ENCODE assay signal across 17 cellular contexts in genomic region chr20:54351371-54352136, GRCh38.
DNase-seq lines count a peak whose midpoint lies in the region; ATAC-seq and TF ChIP-seq lines count a peak whose summit lies in the region.
"Had no signal": no experiment of that assay in that cellular context is flagged by ENCODE, and none has a peak within 500 bp of the region (broad histone marks: within the 10 kb centered on the region; RNA-seq: fewer than 3 reads in every experiment).

No MANE protein-coding gene starts in this region.

- H3K36me3 ChIP-seq in DND-41 (ENCODE audit: insufficient read depth, low read length) (no peaks in the 10 kb centered on the region), SK-N-MC (ENCODE audit: insufficient read depth, low read length) (no peaks in the 10 kb centered on the region), hepatocyte (replicated peaks; ENCODE audit: insufficient read depth, low read depth) (no peaks in the 10 kb centered on the region)
- H3K36me3 ChIP-seq: MG63, SJCRH30 had no signal

- H3K4me2 ChIP-seq in DND-41 (ENCODE audit: insufficient read depth, low read length) (no peak overlapping the region), hepatocyte (no peak overlapping the region)

- TF ChIP-seq CTCF in DND-41 (IDR thresholded peaks at IDR 0.05; ENCODE audit: borderline replicate concordance, extremely low read depth, low read length, poor library complexity, severe bottlenecking), result no peak
- no peak for TF ChIP-seq CTCF in hepatocyte (IDR thresholded peaks at IDR 0.05; ENCODE audit: poor library complexity)

- H3K79me2 ChIP-seq in DND-41 (ENCODE audit: insufficient read depth, low read length) (no peaks in the 10 kb centered on the region), hepatocyte (no peaks in the 10 kb centered on the region)

- H3K9ac ChIP-seq in DND-41 (ENCODE audit: low read depth, low read length), result no peak overlapping the region
- H3K9ac ChIP-seq in SK-N-MC (ENCODE audit: insufficient read length), result no peak overlapping the region

- H3K9me3 ChIP-seq in DND-41 (ENCODE audit: insufficient read depth, low read length, severe bottlenecking) (no peaks in the 10 kb centered on the region), SK-N-MC (ENCODE audit: low read depth, low read length) (no peaks in the 10 kb centered on the region), hepatocyte (ENCODE audit: low read depth) (no peaks in the 10 kb centered on the region)
- H3K9me3 ChIP-seq: MG63, SJCRH30 had no signal

- H3K27me3 Mint-ChIP-seq in activated CD4-positive, alpha-beta memory T cell treated with anti-CD3 and anti-CD28 coated beads for 36 hours, result peaks cover 8% of the 10 kb centered on the region
- H3K27me3 Mint-ChIP-seq in activated CD4-positive, alpha-beta memory T cell treated with anti-CD3 and anti-CD28 coated beads, Interleukin-2, amount 10 ng/mL, durations not matched to agents 7 days and 5 days, result no peaks in the 10 kb centered on the region
- H3K27me3 Mint-ChIP-seq: CD4-positive, CD25-positive, alpha-beta regulatory T cell had no signal

- no peak overlapping the region for H3K4me3 Mint-ChIP-seq in activated CD4-positive, alpha-beta memory T cell treated with anti-CD3 and anti-CD28 coated beads for 36 hours
- H3K4me3 Mint-ChIP-seq in activated CD4-positive, alpha-beta memory T cell treated with anti-CD3 and anti-CD28 coated beads, Interleukin-2, amount 10 ng/mL, durations not matched to agents 7 days and 5 days, result no peak overlapping the region
- H3K4me3 Mint-ChIP-seq: CD4-positive, CD25-positive, alpha-beta regulatory T cell had no signal

- no peak overlapping the region for H3K27ac ChIP-seq in DND-41 (ENCODE audit: low read length)
- peak overlapping the region; percentile 68; the same call in 1 of the 2 replicates for H3K27ac ChIP-seq in SK-N-MC
- no peak overlapping the region for H3K27ac ChIP-seq in hepatocyte
- H3K27ac ChIP-seq: SJCRH30 had no signal

- H3K27ac Mint-ChIP-seq in activated CD4-positive, alpha-beta memory T cell treated with anti-CD3 and anti-CD28 coated beads for 36 hours, result no peak overlapping the region
- no peak overlapping the region for H3K27ac Mint-ChIP-seq in activated CD4-positive, alpha-beta memory T cell treated with anti-CD3 and anti-CD28 coated beads, Interleukin-2, amount 10 ng/mL, durations not matched to agents 7 days and 5 days
- H3K27ac Mint-ChIP-seq: CD4-positive, CD25-positive, alpha-beta regulatory T cell had no signal

- ATAC-seq in DND-41 (ENCODE audit: insufficient read depth, low read depth), result no peak
- peak; percentile 80 for ATAC-seq in stimulated activated naive CD8-positive, alpha-beta T cell treated with anti-CD3 and anti-CD28 coated beads, Interleukin-15, Interleukin-2, amounts not matched to agents 100 U/mL and 50 U/mL, for 24 hours
- ATAC-seq: K562 had no signal

- H3K36me3 Mint-ChIP-seq in activated CD4-positive, alpha-beta memory T cell treated with anti-CD3 and anti-CD28 coated beads for 36 hours, result no peaks in the 10 kb centered on the region
- H3K36me3 Mint-ChIP-seq in activated CD4-positive, alpha-beta memory T cell treated with anti-CD3 and anti-CD28 coated beads, Interleukin-2, amount 10 ng/mL, durations not matched to agents 7 days and 5 days (ENCODE audit: low read depth), result no peaks in the 10 kb centered on the region
- H3K36me3 Mint-ChIP-seq: CD4-positive, CD25-positive, alpha-beta regulatory T cell had no signal

- H4K20me1 ChIP-seq in DND-41 (ENCODE audit: insufficient read depth, low read length) (no peaks in the 10 kb centered on the region), hepatocyte (ENCODE audit: insufficient read depth, poor library complexity, severe bottlenecking) (no peaks in the 10 kb centered on the region)

- H3K9me2 ChIP-seq in hepatocyte (replicated peaks; ENCODE audit: insufficient read depth), result no peaks in the 10 kb centered on the region

- no peaks in the 10 kb centered on the region for H3K4me1 ChIP-seq in DND-41 (ENCODE audit: insufficient read depth, low read length)
- no peaks in the 10 kb centered on the region for H3K4me1 ChIP-seq in hepatocyte (ENCODE audit: insufficient read depth)

- H3K27me3 ChIP-seq in DND-41 (ENCODE audit: insufficient read depth, low read length, poor library complexity) (peaks cover 12% of the 10 kb centered on the region), hepatocyte (no peaks in the 10 kb centered on the region)
- H3K27me3 ChIP-seq: MG63, SJCRH30 had no signal

- H3K4me3 ChIP-seq in DND-41 (ENCODE audit: low read depth in 1 of 2, low read length in 2 of 2) (no peak overlapping the region), SK-N-MC (no peak overlapping the region), hepatocyte (no peak overlapping the region)
- H3K4me3 ChIP-seq: K562, MG63, SJCRH30 had no signal

- H3K9me3 Mint-ChIP-seq in activated CD4-positive, alpha-beta memory T cell treated with anti-CD3 and anti-CD28 coated beads for 36 hours, result no peaks in the 10 kb centered on the region
- no peaks in the 10 kb centered on the region for H3K9me3 Mint-ChIP-seq in activated CD4-positive, alpha-beta memory T cell treated with anti-CD3 and anti-CD28 coated beads, Interleukin-2, amount 10 ng/mL, durations not matched to agents 7 days and 5 days

- H3K4me1 Mint-ChIP-seq in activated CD4-positive, alpha-beta memory T cell treated with anti-CD3 and anti-CD28 coated beads for 36 hours (ENCODE audit: low read depth), result peaks cover 14% of the 10 kb centered on the region
- H3K4me1 Mint-ChIP-seq in activated CD4-positive, alpha-beta memory T cell treated with anti-CD3 and anti-CD28 coated beads, Interleukin-2, amount 10 ng/mL, durations not matched to agents 7 days and 5 days, result peaks cover 4% of the 10 kb centered on the region
- H3K4me1 Mint-ChIP-seq: CD4-positive, CD25-positive, alpha-beta regulatory T cell had no signal

- WGBS in hepatocyte (ENCODE audit: low lambda C conversion rate, missing lambda C conversion rate), result 86% methylated on average over 2 of the region's 2 CpGs

- POLR2A ChIA-PET in activated CD4-positive, alpha-beta memory T cell treated with anti-CD3 and anti-CD28 coated beads for 36 hours (lab: Charles Lee), result no interaction called here
- POLR2A ChIA-PET in activated CD4-positive, alpha-beta memory T cell treated with anti-CD3 and anti-CD28 coated beads, Interleukin-2, amount 10 ng/mL, durations not matched to agents 7 days and 5 days (lab: Charles Lee), result no interaction called here

- DNase-seq in activated CD4-positive, alpha-beta memory T cell treated with anti-CD3 and anti-CD28 coated beads for 36 hours, result peak; percentile 10
- DNase-seq in activated CD4-positive, alpha-beta memory T cell treated with anti-CD3 and anti-CD28 coated beads, Interleukin-2, amount 10 ng/mL, durations not matched to agents 7 days and 5 days, result no peak
- DNase-seq in DND-41 (no peak), SK-N-MC (ENCODE audit: low read depth, low spot score) (no peak), SK-N-DZ (ENCODE audit: low spot score) (no peak), hepatocyte (ENCODE audit: low spot score) (no peak)
- DNase-seq in stimulated activated naive CD8-positive, alpha-beta T cell treated with anti-CD3 and anti-CD28 coated beads, Interleukin-15, Interleukin-2, amounts not matched to agents 100 U/mL and 50 U/mL, for 24 hours, result no peak
- DNase-seq: CD4-positive, CD25-positive, alpha-beta regulatory T cell; MG63; NCI-H1417; NCI-H1694 treated with DMSO at 0.1 percent for 48 hours; NCI-H2081 treated with DMSO at 0.1 percent for 48 hours; NCI-H2171 treated with DMSO at 0.1 percent for 48 hours; NCI-H524 treated with DMSO at 0.1 percent for 48 hours; NCI-H82; SJCRH30 had no signal

- intact Hi-C loops in activated CD4-positive, alpha-beta memory T cell treated with anti-CD3 and anti-CD28 coated beads for 36 hours (cut with micrococcal nuclease), result no loop called here

- H2AFZ ChIP-seq in DND-41 (ENCODE audit: low read depth, low read length) (0 out of 2 replicates have a peak overlapping the region, but pooled peaks have one; percentile 22), hepatocyte (no peak overlapping the region)

- CTCF ChIA-PET in activated CD4-positive, alpha-beta memory T cell treated with anti-CD3 and anti-CD28 coated beads for 36 hours (lab: Charles Lee), result interaction anchor here (0.5 kb wide), 1 partner anchor 313 kb away, joined by 4 read pairs; no protein-coding TSS in a partner anchor
- CTCF ChIA-PET in activated CD4-positive, alpha-beta memory T cell treated with anti-CD3 and anti-CD28 coated beads, Interleukin-2, amount 10 ng/mL, durations not matched to agents 7 days and 5 days (lab: Charles Lee), result no interaction called here
